In the genomic region with DNA sequence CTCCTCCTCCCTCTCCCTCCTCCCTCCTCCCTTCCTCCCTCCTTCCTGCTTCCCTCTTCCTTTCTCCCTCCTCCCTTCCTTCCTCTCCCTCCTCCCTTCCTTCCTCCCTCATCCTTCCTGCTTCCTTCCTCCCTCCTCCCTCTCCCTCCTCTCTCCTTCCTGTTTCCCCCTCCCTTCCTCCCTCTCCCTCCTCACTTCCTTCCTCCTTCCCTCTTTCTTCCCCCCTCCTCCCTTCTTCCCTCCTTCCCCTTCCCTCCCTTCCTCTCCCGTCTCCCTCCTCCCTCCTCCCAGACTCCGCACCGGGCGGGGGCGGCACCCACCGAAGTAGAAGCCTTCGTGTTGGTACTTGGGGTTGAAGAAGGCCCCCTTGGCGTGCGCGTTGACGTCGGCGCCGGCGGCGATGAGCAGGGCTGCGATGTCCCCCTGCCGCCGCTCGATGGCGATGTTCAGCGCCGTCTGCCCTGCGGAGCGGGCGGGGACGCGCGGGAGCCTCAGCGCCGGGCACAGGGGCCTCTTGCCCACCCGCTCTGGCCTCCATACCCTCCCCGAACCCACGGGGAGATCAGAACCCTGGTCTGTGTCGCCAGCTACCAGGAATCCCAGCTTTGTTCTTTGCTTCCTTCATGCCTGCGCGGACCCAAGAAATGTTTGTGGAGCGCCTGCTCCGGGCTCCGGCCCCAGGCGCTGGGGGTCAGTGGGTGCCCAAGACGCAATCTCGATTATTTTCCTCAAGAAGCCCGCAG, we compare ENCODE assay signal across 8 cellular contexts. TPM values are rescaled to one million over a fixed set of nuclear protein-coding genes. Genes with fewer than 3 reads are reported as not detected.
DNase-seq lines count a peak whose midpoint lies in the region; ATAC-seq and TF ChIP-seq lines count a peak whose summit lies in the region.

No MANE protein-coding gene starts in this region.

- no peaks in the 10 kb centered on the region for H3K9me3 ChIP-seq in HUES6 (ENCODE audit: control insufficient read depth, insufficient read depth, low read depth, low read length)
- no peaks in the 10 kb centered on the region for H3K9me3 ChIP-seq in colonic mucosa

- H3K4me3 Mint-ChIP-seq in Calu3 (ENCODE audit: low read depth, unreplicated experiment): no peak overlapping the region

- intact Hi-C loops in Calu3 (cut with micrococcal nuclease; ENCODE audit: unreplicated experiment) (no loop called here), colonic mucosa (cut with DNase I) (loop anchor here (10.0 kb wide), 1 partner anchor 109 kb away; no protein-coding TSS in a partner anchor)

- CTCF ChIA-PET in Calu3 (lab: Charles Lee): interaction anchor here (0.7 kb wide), 1 partner anchor 91 kb away, joined by 19 read pairs; no protein-coding TSS in a partner anchor

- H3K27ac ChIP-seq in HUES6 (ENCODE audit: low read depth, low read length): no peak overlapping the region
- H3K27ac ChIP-seq in colonic mucosa: no peak overlapping the region

- ATAC-seq in left lobe of liver (peak; percentile 93), GM18519 (IDR thresholded peaks at IDR 0.05; ENCODE audit: low FRiP score, unreplicated experiment) (no peak)

- H3K27me3 ChIP-seq in HUES6 (ENCODE audit: control insufficient read depth, insufficient read depth, low read length) (no peaks in the 10 kb centered on the region), colonic mucosa (no peaks in the 10 kb centered on the region)

- H3K36me3 Mint-ChIP-seq in Calu3 (ENCODE audit: insufficient read depth, unreplicated experiment): no peaks in the 10 kb centered on the region

- peak; percentile 25 for DNase-seq in Calu3
- DNase-seq in activated CD4-positive, alpha-beta T cell treated with anti-CD3 and anti-CD28 coated beads for 48 hours: peak; percentile 80
- DNase-seq in colonic mucosa: peak; percentile 51
- DNase-seq in left lobe of liver (ENCODE audit: low spot score): peak; percentile 52
- peak; percentile 70 for DNase-seq in stimulated activated CD4-positive, alpha-beta T cell treated with anti-CD3 and anti-CD28 coated beads, Interleukin-1b, Interleukin-23, amount 100 ng/mL, for 48 hours
- DNase-seq in NCI-H2029 (lab: John Stamatoyannopoulos, UW): no peak

- no peak overlapping the region for H3K27ac Mint-ChIP-seq in Calu3 (ENCODE audit: unreplicated experiment)

- H3K4me1 ChIP-seq in HUES6 (ENCODE audit: control insufficient read depth, insufficient read depth, low read length) (peaks cover 10% of the 10 kb centered on the region), colonic mucosa (no peaks in the 10 kb centered on the region)

- no TSS peak for BruUV-seq in Calu3 (replicated peaks; lab: Mats Ljungman, UMichigan)

- H3K4me3 ChIP-seq in HUES6 (ENCODE audit: low read depth, low read length) (peak overlapping the region; percentile 63), colonic mucosa (peak overlapping the region; percentile 21)

- H3K36me3 ChIP-seq in HUES6 (ENCODE audit: control insufficient read depth, insufficient read depth, low read length) (no peaks in the 10 kb centered on the region), colonic mucosa (no peaks in the 10 kb centered on the region)

- H3K4me1 Mint-ChIP-seq in Calu3 (ENCODE audit: low read depth, unreplicated experiment): no peaks in the 10 kb centered on the region

- TF ChIP-seq CTCF in Calu3 (IDR thresholded peaks at IDR 0.05; ENCODE audit: unreplicated experiment): no peak
- peak; percentile 70 for TF ChIP-seq CTCF in colonic mucosa (IDR thresholded peaks at IDR 0.05)

- H3K9me3 Mint-ChIP-seq in Calu3 (ENCODE audit: low read depth, unreplicated experiment): no peaks in the 10 kb centered on the region

- H3K27me3 Mint-ChIP-seq in Calu3 (ENCODE audit: unreplicated experiment): no peaks in the 10 kb centered on the region

- H3K9ac ChIP-seq in HUES6 (ENCODE audit: low read length) (peak overlapping the region; percentile 46), colonic mucosa (ENCODE audit: low read depth in 2 of 2, low read length in 2 of 2) (peak overlapping the region; percentile 46 to 48)

RNA-seq across cellular contexts. Expression of a gene that starts 22.2 kb away (rescaled TPM):
- total RNA-seq in Calu3 (2022): 0.38 and 0.49 TPM in 2 replicates
- total RNA-seq in colonic mucosa: 1 to 10 TPM; 2.3 to 7.4 TPM
- 0.28 TPM for total RNA-seq in left lobe of liver

RNA-seq across cellular contexts. Expression of a gene that starts 59.6 kb away (rescaled TPM):
- total RNA-seq in Calu3 (2022) (not detected in 2 replicates), colonic mucosa (1 to 10 TPM in 1 of 2 donors, under 1 TPM in 1; 0.59 to 2.0 TPM), left lobe of liver (5.1 TPM)
